In the genomic region with DNA sequence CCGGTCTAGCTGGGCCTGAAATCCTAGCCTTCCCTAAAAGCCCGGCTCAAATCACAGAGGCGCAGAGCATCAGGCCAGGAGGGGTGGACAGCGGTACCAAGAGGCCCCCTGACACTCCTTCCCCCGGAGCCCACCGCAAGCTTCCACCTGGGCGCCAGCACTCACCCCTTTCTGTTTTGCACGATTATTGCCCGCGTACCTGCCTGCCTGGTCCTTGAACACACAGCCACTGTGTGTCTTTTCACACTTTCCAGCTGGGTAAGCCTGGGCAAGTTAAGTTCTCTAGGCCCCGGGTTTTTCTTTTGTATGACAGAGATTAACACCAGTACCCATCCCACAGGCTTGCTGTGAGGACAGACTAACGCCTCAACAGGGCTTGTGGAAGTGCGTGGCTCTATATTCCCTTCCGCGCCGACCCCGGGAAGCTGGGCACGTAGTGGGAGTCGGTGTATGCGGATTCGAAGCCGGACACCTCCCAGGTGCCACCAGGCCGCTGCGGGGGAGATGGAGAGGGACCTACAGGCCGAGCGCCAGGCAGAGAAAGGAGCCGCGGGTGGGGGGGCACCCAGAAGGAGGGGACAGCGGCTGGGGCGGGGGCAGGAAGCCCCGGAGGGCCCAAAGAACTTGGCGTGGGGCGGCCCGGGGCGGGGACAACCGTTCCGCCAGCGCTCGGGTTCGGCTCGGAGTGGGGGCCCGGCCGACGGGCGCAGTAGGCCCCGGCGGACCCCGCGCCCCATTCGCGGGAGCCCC, we compare ENCODE assay signal across 7 cellular contexts. TPM values are rescaled to one million over a fixed set of nuclear protein-coding genes. Genes with fewer than 3 reads are reported as not detected.
A peak's percentile ranks its signal among the peaks of the same experiment; 100 is the strongest.
DNase-seq lines count a peak whose midpoint lies in the region; ATAC-seq and TF ChIP-seq lines count a peak whose summit lies in the region.

No MANE protein-coding gene starts in this region.

- H3K9me3 ChIP-seq in tibial nerve = no peaks in the 10 kb centered on the region

- ATAC-seq in GM18508 (IDR thresholded peaks at IDR 0.05; ENCODE audit: insufficient read depth, unreplicated experiment) (peak; percentile 11), HG02678 (IDR thresholded peaks at IDR 0.05; ENCODE audit: unreplicated experiment) (peak; percentile 34)

- peaks cover 37% of the 10 kb centered on the region for H3K27me3 Mint-ChIP-seq in neural crest cell (ENCODE audit: low read depth)

- peak overlapping the region; percentile 66 to 86 (median 70) for H3K4me3 ChIP-seq in tibial nerve

- no peaks in the 10 kb centered on the region for H3K9me3 Mint-ChIP-seq in neural crest cell

- H3K4me1 ChIP-seq in tibial nerve = peaks cover 0 to 20% (median 9%) of the 10 kb centered on the region in 4 donors

- TF ChIP-seq CTCF in neural crest cell (conservative IDR thresholded peaks at IDR 0.05) = no peak
- TF ChIP-seq CTCF in tibial nerve (IDR thresholded peaks at IDR 0.05) = no peak

- peak overlapping the region; percentile 98 for H3K4me3 Mint-ChIP-seq in neural crest cell

- peaks cover 0 to 26% (median 18%) of the 10 kb centered on the region in 3 donors for H3K36me3 ChIP-seq in tibial nerve

- H3K27me3 ChIP-seq in tibial nerve = no peaks in the 10 kb centered on the region

- H3K36me3 Mint-ChIP-seq in neural crest cell (ENCODE audit: low read depth) = peaks cover 6% of the 10 kb centered on the region

- no peak for TF ChIP-seq EP300 in tibial nerve (IDR thresholded peaks at IDR 0.05)

- H3K27ac Mint-ChIP-seq in neural crest cell (ENCODE audit: unreplicated experiment) = peak overlapping the region; percentile 97

- peak overlapping the region; percentile 75 to 91 (median 86) for H3K27ac ChIP-seq in tibial nerve

- WGBS in tibial nerve, 2 donors = 1 to 3% methylated on average over 23 to 28 of the region's 51 CpGs

- DNase-seq in NCI-H748 treated with DMSO at 0.1 percent for 48 hours (lab: John Stamatoyannopoulos, UW) (peak; percentile 6), activated T-helper 1 cell treated with Interleukin-2 at 50 U/mL for 16 hours (ENCODE audit: low read depth) (peak; percentile 38), fibroblast of peridontal ligament (ENCODE audit: extremely low read depth) (peak; percentile 31), neural crest cell (ENCODE audit: low read depth, low spot score) (no peak), tibial nerve (ENCODE audit: low spot score in 2 of 2) (peak in 1 of 2 donors; percentile 30)

- no peak for TF ChIP-seq POLR2A in tibial nerve (IDR thresholded peaks at IDR 0.05)

- H3K4me1 Mint-ChIP-seq in neural crest cell = peaks cover 20% of the 10 kb centered on the region

RNA-seq across cellular contexts. Expression of a gene that starts 0.8 kb away (rescaled TPM):
- total RNA-seq in neural crest cell = 21.2 and 21.9 TPM in 2 replicates
- 10 to 100 TPM; 28.4 to 43.2 (median 32.9) TPM for total RNA-seq in tibial nerve

RNA-seq across cellular contexts. Expression of a gene that starts 36.0 kb away (rescaled TPM):
- total RNA-seq in neural crest cell = 19.3 and 20.8 TPM in 2 replicates
- total RNA-seq in tibial nerve = 10 to 100 TPM in 2 of 4 donors, 1 to 10 TPM in 2; 7.3 to 12.2 (median 9.6) TPM
